Comparison of ENCODE assay signal across 16 cellular contexts in the genomic region with DNA sequence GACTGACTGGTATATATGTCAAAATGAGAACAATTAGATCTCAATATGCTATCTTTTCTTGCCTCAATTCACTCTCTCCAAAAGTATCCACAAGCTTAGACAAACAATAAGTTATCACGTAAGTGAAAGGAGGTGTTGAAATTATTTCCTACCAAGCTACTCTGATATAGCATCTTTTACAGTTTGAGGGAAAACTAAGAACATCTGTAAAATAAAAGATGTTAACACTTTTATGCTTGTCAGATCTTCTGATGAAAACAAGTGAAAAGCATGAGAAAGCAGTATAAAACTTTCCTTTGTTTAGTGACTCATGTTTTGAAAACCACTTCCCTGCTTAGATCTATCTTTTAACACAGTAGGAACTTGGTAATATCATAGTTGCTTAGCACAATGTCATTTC. TPM values are rescaled to one million over a fixed set of nuclear protein-coding genes. Genes with fewer than 3 reads are reported as not detected.
DNase-seq lines count a peak whose midpoint lies in the region; ATAC-seq, FAIRE-seq and TF ChIP-seq lines count a peak whose summit lies in the region.
"Had no signal": no experiment of that assay in that cellular context is flagged by ENCODE, and none has a peak within 500 bp of the region (broad histone marks: within the 10 kb centered on the region; RNA-seq: fewer than 3 reads in every experiment).

No MANE protein-coding gene starts in this region.

- H3K27me3 ChIP-seq in adipocyte (replicated peaks; ENCODE audit: control insufficient read depth, insufficient read depth, low read length) (no peaks in the 10 kb centered on the region), right lobe of liver (no peaks in the 10 kb centered on the region), small intestine (ENCODE audit: control insufficient read depth in 2 of 2, insufficient read depth in 2 of 2, low read length in 2 of 2) (no peaks in the 10 kb centered on the region)

- no peak overlapping the region for H3K9ac ChIP-seq in adipocyte (ENCODE audit: low read length)

- no peaks in the 10 kb centered on the region for H3K36me3 ChIP-seq in adipocyte (ENCODE audit: control insufficient read depth, insufficient read depth, low read length, severe bottlenecking)
- H3K36me3 ChIP-seq in right lobe of liver = no peaks in the 10 kb centered on the region
- no peaks in the 10 kb centered on the region for H3K36me3 ChIP-seq in small intestine (ENCODE audit: control insufficient read depth in 2 of 2, insufficient read depth in 2 of 2, low read length in 2 of 2)

- intact Hi-C loops in right lobe of liver (cut with DNase I) = no loop called here

- WGBS in right lobe of liver (ENCODE audit: insufficient coverage, low coverage, low lambda C conversion rate, missing lambda C conversion rate) = 78% methylated on average over 1 of the region's 1 CpG
- WGBS in small intestine, 3 donors = 81 to 94% (median 82%) methylated on average over 1 of the region's 1 CpG

- H3K4me3 ChIP-seq in adipocyte (ENCODE audit: low read length) (no peak overlapping the region), right lobe of liver (no peak overlapping the region), small intestine (ENCODE audit: low read depth in 1 of 2, low read length in 2 of 2) (no peak overlapping the region)

- ATAC-seq in GM18867 (IDR thresholded peaks at IDR 0.05; ENCODE audit: unreplicated experiment) (peak; percentile 18), right lobe of liver (no peak), HG03521 (IDR thresholded peaks at IDR 0.05; ENCODE audit: unreplicated experiment) (no peak)
- ATAC-seq: stimulated activated naive B cell treated with anti-CD40 and anti-IgM and Interleukin-4, amounts not matched to agents 10 μg/mL and 1 μg/mL and 100 μg/mL, for 72 hours had no signal

- H3K9me3 ChIP-seq in adipocyte (ENCODE audit: control insufficient read depth, low read length) = no peaks in the 10 kb centered on the region
- H3K9me3 ChIP-seq in right lobe of liver = no peaks in the 10 kb centered on the region
- no peaks in the 10 kb centered on the region for H3K9me3 ChIP-seq in small intestine (ENCODE audit: control insufficient read depth, low read depth)

- peak; percentile 32 for DNase-seq in AG08396 (ENCODE audit: low spot score)
- peak; percentile 67 for DNase-seq in adipocyte (ENCODE audit: low read depth)
- DNase-seq in foreskin melanocyte = peak; percentile 55
- no peak for DNase-seq in right lobe of liver
- DNase-seq in small intestine = no peak
- no peak for DNase-seq in NCI-H82 treated with DMSO at 0.1 percent for 48 hours (lab: John Stamatoyannopoulos, UW; ENCODE audit: unreplicated experiment)
- DNase-seq: activated CD8-positive, alpha-beta memory T cell treated with anti-CD3 and anti-CD28 coated beads, Interleukin-2, amount 50 U/mL, for 4 hours; anterior cingulate cortex; CD4-positive, alpha-beta T cell; NCI-H1048; NCI-H446; stimulated activated naive B cell treated with anti-CD40 and anti-IgM and Interleukin-4, amounts not matched to agents 10 μg/mL and 1 μg/mL and 100 μg/mL, for 72 hours had no signal

- TF ChIP-seq CTCF in right lobe of liver (IDR thresholded peaks at IDR 0.05) = no peak

- H3K4me1 ChIP-seq in adipocyte (ENCODE audit: control insufficient read depth, insufficient read depth, low read length) (peaks cover 6% of the 10 kb centered on the region), right lobe of liver (peaks cover 0 to 4% (median 0%) of the 10 kb centered on the region in 4 donors), small intestine (ENCODE audit: control insufficient read depth in 2 of 2, insufficient read depth in 1 of 2, low read depth in 1 of 2, low read length in 1 of 2) (no peaks in the 10 kb centered on the region)

- no peak for TF ChIP-seq POLR2A in right lobe of liver (IDR thresholded peaks at IDR 0.05)

- FAIRE-seq in small intestine (lab: Jason Lieb, UNC) = no peak
- FAIRE-seq: TTC549 had no signal

- no peak overlapping the region for H3K27ac ChIP-seq in right lobe of liver
- no peak overlapping the region for H3K27ac ChIP-seq in small intestine (ENCODE audit: low read depth in 1 of 2, low read length in 1 of 2)
- H3K27ac ChIP-seq: HL-60 had no signal

RNA-seq across cellular contexts. Expression of a gene that starts 8.4 kb away (rescaled TPM):
- total RNA-seq in right lobe of liver = under 1 TPM in 5 of 6 experiments, not detected in 1; 0.06 to 0.70 (median 0.31) TPM
- polyA plus RNA-seq in small intestine = 1 to 10 TPM in 2 of 3 donors, under 1 TPM in 1; 0.89 to 9.6 (median 9.5) TPM
- total RNA-seq: CD4-positive, alpha-beta T cell had no signal

Comparison
In these comparisons a context has a peak if more than half of its experiments do, and no peak if none do; other contexts are left out.
1. DNase-seq: peak in AG08396 (single experiment), adipocyte (single experiment) and foreskin melanocyte (single experiment); none in right lobe of liver (0 of 3), small intestine (single experiment) and NCI-H82 treated with DMSO at 0.1 percent for 48 hours (single experiment).